In the genomic region with DNA sequence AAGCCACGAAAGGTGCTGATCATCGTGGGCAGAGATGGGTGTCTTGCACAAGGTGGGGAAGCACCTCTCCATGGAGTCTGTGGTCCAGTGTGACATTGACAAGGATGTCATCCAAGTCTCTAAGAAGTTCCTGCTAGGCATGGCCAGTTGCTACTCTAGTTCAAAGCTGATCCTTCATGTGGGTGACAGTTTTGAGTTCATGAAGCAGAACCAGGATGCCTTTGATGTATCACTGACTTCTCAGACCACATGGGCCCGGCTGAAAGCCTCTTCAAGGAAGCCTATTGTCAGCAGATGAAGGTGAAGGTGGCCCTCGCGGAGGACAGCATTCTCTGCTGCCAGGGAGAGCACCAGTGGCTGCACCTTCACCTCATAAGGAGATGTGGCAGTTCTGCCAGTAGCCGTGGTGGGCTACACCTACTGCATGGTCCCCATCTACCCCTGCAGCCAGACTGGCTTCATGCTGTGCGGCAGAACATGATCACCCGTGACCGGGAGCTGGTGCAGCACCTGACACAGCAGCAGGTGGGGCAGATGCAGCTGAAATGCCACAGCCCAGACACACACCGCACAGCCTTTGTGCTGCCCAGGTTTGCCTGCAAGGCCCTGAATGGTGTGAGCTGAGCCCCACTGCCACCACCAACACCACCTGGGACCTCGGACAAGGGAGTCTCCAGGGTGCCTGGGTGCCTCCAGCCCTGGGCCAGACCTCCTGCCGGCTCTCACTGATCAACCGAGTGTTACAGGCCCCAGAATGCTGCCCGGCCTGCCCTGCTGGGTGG, we compare ENCODE assay signal across 21 cellular contexts.
"Had no signal": no experiment of that assay in that cellular context is flagged by ENCODE, and none has a peak within 500 bp of the region (broad histone marks: within the 10 kb centered on the region; RNA-seq: fewer than 3 reads in every experiment).

No MANE protein-coding gene starts in this region.

- H3K27ac ChIP-seq: adrenal gland, breast epithelium, colonic mucosa, dorsolateral prefrontal cortex, gastroesophageal sphincter, sigmoid colon, upper lobe of left lung had no signal

- H3K4me2 ChIP-seq: smooth muscle cell had no signal

- H3K36me3 ChIP-seq: adrenal gland, breast epithelium, colonic mucosa, gastroesophageal sphincter, sigmoid colon, upper lobe of left lung had no signal

- H3K4me1 ChIP-seq: adrenal gland, colonic mucosa, upper lobe of left lung had no signal

- DNase-seq: activated B cell treated with CpG ODN at 0.5 μM for 24 hours; activated CD4-positive, alpha-beta T cell treated with anti-CD3 and anti-CD28 coated beads for 36 hours; activated CD4-positive, alpha-beta T cell treated with anti-CD3 and anti-CD28 coated beads, Interleukin-2, amount 50 U/mL, for 4 hours; activated CD8-positive, alpha-beta memory T cell treated with anti-CD3 and anti-CD28 coated beads for 24 hours; activated CD8-positive, alpha-beta memory T cell treated with anti-CD3 and anti-CD28 coated beads, Interleukin-2, amount 50 U/mL, for 4 hours; activated T-cell treated with anti-CD3 and anti-CD28 coated beads, Interleukin-2, amount 50 U/mL, for 24 hours; adrenal gland; colonic mucosa; dorsolateral prefrontal cortex; hypothalamus; sigmoid colon; stimulated activated CD4-positive, alpha-beta T cell treated with anti-CD3 and anti-CD28 coated beads, Interleukin-15, amount 100 ng/mL, for 24 hours; stimulated activated naive CD4-positive, alpha-beta T cell treated with Interleukin-2 at 50 U/mL for 16 hours; T-helper 9 cell had no signal

- H3K4me1 Mint-ChIP-seq: activated CD4-positive, alpha-beta T cell treated with anti-CD3 and anti-CD28 coated beads for 36 hours; activated T-helper 17 cell treated with anti-CD3 and anti-CD28 coated beads, Interleukin-2, amount 50 U/mL, for 72 hours had no signal

- H3K4me3 ChIP-seq: adrenal gland, breast epithelium, colonic mucosa, dorsolateral prefrontal cortex, gastroesophageal sphincter, sigmoid colon, smooth muscle cell, upper lobe of left lung had no signal

- H3K27me3 Mint-ChIP-seq: activated B cell treated with CpG ODN at 0.5 μM for 24 hours; activated naive CD8-positive, alpha-beta T cell; activated T-cell treated with anti-CD3 and anti-CD28 coated beads, Interleukin-2, amount 50 U/mL, for 24 hours had no signal

- H3K9me3 Mint-ChIP-seq: activated T-cell treated with anti-CD3 and anti-CD28 coated beads, Interleukin-2, amount 50 U/mL, for 24 hours; activated T-helper 17 cell treated with anti-CD3 and anti-CD28 coated beads, Interleukin-2, amount 50 U/mL, for 72 hours; neural crest cell had no signal

- H3K4me3 Mint-ChIP-seq: activated B cell treated with CpG ODN at 0.5 μM for 24 hours; activated CD4-positive, alpha-beta T cell treated with anti-CD3 and anti-CD28 coated beads for 36 hours; activated naive CD8-positive, alpha-beta T cell; activated T-cell treated with anti-CD3 and anti-CD28 coated beads, Interleukin-2, amount 50 U/mL, for 24 hours; activated T-helper 17 cell treated with anti-CD3 and anti-CD28 coated beads, Interleukin-2, amount 50 U/mL, for 72 hours; neural crest cell had no signal

- ATAC-seq: activated CD4-positive, alpha-beta T cell treated with anti-CD3 and anti-CD28 coated beads for 36 hours; activated T-helper 17 cell treated with anti-CD3 and anti-CD28 coated beads, Interleukin-2, amount 50 U/mL, for 72 hours; gastroesophageal sphincter had no signal

- H3K36me3 Mint-ChIP-seq: activated naive CD8-positive, alpha-beta T cell had no signal

- H3K27ac Mint-ChIP-seq: activated B cell treated with CpG ODN at 0.5 μM for 24 hours; activated CD4-positive, alpha-beta T cell treated with anti-CD3 and anti-CD28 coated beads for 36 hours; activated naive CD8-positive, alpha-beta T cell; activated T-cell treated with anti-CD3 and anti-CD28 coated beads, Interleukin-2, amount 50 U/mL, for 24 hours; activated T-helper 17 cell treated with anti-CD3 and anti-CD28 coated beads, Interleukin-2, amount 50 U/mL, for 72 hours had no signal

- H3K27me3 ChIP-seq: adrenal gland, breast epithelium, colonic mucosa, gastroesophageal sphincter, sigmoid colon, upper lobe of left lung had no signal

- H3K9me3 ChIP-seq: adrenal gland, colonic mucosa, sigmoid colon had no signal
